13 cellular contexts compared by ENCODE assay signal in the genomic region with DNA sequence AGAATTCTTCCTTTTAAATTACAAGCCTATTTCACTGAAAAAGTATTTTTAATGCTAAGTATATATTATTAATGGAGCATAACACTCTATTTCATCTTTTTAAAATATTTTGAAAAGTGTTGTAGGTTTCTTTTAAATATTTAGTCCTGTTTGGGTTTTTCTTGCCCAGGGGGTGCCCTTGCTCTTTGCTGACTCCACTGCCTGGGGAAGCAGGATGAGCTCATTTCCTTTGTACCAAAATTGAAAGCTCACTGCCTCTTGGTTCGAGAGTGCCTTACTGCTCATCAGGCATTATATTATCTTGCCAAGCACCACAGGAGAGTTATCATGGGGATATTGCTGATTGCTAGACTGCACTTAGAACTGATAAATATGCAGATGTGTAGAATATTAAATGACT.
DNase-seq lines count a peak whose midpoint lies in the region; ATAC-seq and TF ChIP-seq lines count a peak whose summit lies in the region.
"Had no signal": no experiment of that assay in that cellular context is flagged by ENCODE, and none has a peak within 500 bp of the region (broad histone marks: within the 10 kb centered on the region; RNA-seq: fewer than 3 reads in every experiment).

No MANE protein-coding gene starts in this region.

- H3K27me3 Mint-ChIP-seq in WTC11 (ENCODE audit: low read depth): no peaks in the 10 kb centered on the region

- CTCF ChIA-PET in WTC11 (lab: Charles Lee): interaction anchor here (1.0 to 3.6 kb wide), 3 partner anchors 144 to 154 kb away, joined by 3 to 47 read pairs (median 5); no protein-coding TSS in a partner anchor

- ATAC-seq in HG03460 (IDR thresholded peaks at IDR 0.05; ENCODE audit: unreplicated experiment): peak; percentile 61
- peak; percentile 69 for ATAC-seq in WTC11
- ATAC-seq in upper lobe of right lung: no peak
- ATAC-seq in GM18520 (IDR thresholded peaks at IDR 0.05; ENCODE audit: unreplicated experiment): no peak
- ATAC-seq: pancreas had no signal

- H3K36me3 Mint-ChIP-seq in WTC11: peaks cover 16% of the 10 kb centered on the region

- TF ChIP-seq CTCF in GM12865 (IDR thresholded peaks at IDR 0.05; ENCODE audit: insufficient read depth, low read depth, low read length, missing control alignments): no peak
- TF ChIP-seq CTCF in WTC11 (IDR thresholded peaks at IDR 0.05): no peak
- TF ChIP-seq CTCF in upper lobe of right lung (IDR thresholded peaks at IDR 0.05): no peak

- H3K4me1 Mint-ChIP-seq in WTC11: no peaks in the 10 kb centered on the region

- POLR2A ChIA-PET in WTC11 (lab: Charles Lee): interaction anchor here (0.6 kb wide), 1 partner anchor 885 kb away, joined by 3 read pairs; no protein-coding TSS in a partner anchor

- H3K4me3 Mint-ChIP-seq in WTC11: no peak overlapping the region

- no peaks in the 10 kb centered on the region for H3K4me1 ChIP-seq in upper lobe of right lung
- H3K4me1 ChIP-seq: pancreas, SJSA1 had no signal

- no peak overlapping the region for H3K27ac ChIP-seq in upper lobe of right lung
- H3K27ac ChIP-seq: coronary artery, pancreas, SJSA1 had no signal

- DNase-seq in GM12865 (ENCODE audit: low read depth) (peak; percentile 17), WTC11 (ENCODE audit: low spot score) (no peak), iPS-NIHi7 (ENCODE audit: extremely low spot score) (peak; percentile 37), cerebellar cortex (ENCODE audit: low spot score) (no peak), upper lobe of right lung (no peak), NCI-H82 treated with DMSO at 0.1 percent for 48 hours (lab: John Stamatoyannopoulos, UW; ENCODE audit: unreplicated experiment) (no peak)
- DNase-seq: activated CD8-positive, alpha-beta memory T cell treated with anti-CD3 and anti-CD28 coated beads, Interleukin-2, amount 50 U/mL, for 48 hours; NCI-H1417; pancreas had no signal

- H3K9me3 Mint-ChIP-seq in WTC11: peaks cover 18% of the 10 kb centered on the region

- H3K27ac Mint-ChIP-seq in WTC11: no peak overlapping the region

- no peaks in the 10 kb centered on the region for H3K27me3 ChIP-seq in upper lobe of right lung
- H3K27me3 ChIP-seq: pancreas, SJSA1 had no signal

- intact Hi-C loops in upper lobe of right lung (cut with DNase I): no loop called here

- H3K4me3 ChIP-seq in GM12865 (ENCODE audit: low read depth, low read length): no peak overlapping the region
- no peak overlapping the region for H3K4me3 ChIP-seq in upper lobe of right lung
- H3K4me3 ChIP-seq: coronary artery, pancreas, SJSA1 had no signal

- no peaks in the 10 kb centered on the region for H3K9me3 ChIP-seq in upper lobe of right lung
- H3K9me3 ChIP-seq: pancreas, SJSA1 had no signal

- no peaks in the 10 kb centered on the region for H3K36me3 ChIP-seq in upper lobe of right lung
- H3K36me3 ChIP-seq: pancreas, SJSA1 had no signal

TF ChIP-seq in WTC11, 78 proteins besides CTCF, POLR2A, EP300 and RAD21:
- TF ChIP-seq, protein P1, sequence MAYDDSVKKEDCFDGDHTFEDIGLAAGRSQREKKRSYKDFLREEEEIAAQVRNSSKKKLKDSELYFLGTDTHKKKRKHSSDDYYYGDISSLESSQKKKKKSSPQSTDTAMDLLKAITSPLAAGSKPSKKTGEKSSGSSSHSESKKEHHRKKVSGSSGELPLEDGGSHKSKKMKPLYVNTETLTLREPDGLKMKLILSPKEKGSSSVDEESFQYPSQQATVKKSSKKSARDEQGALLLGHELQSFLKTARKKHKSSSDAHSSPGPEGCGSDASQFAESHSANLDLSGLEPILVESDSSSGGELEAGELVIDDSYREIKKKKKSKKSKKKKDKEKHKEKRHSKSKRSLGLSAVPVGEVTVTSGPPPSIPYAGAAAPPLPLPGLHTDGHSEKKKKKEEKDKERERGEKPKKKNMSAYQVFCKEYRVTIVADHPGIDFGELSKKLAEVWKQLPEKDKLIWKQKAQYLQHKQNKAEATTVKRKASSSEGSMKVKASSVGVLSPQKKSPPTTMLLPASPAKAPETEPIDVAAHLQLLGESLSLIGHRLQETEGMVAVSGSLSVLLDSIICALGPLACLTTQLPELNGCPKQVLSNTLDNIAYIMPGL (CRISPR knock-in tag; IDR thresholded peaks at IDR 0.05): no peak
- TF ChIP-seq ZNF232 (CRISPR knock-in tag; IDR thresholded peaks at IDR 0.05) (no peak), ZBTB21 (CRISPR knock-in tag; IDR thresholded peaks at IDR 0.05; ENCODE audit: borderline replicate concordance) (no peak), ZNF138 (CRISPR knock-in tag; conservative IDR thresholded peaks at IDR 0.05) (no peak), NFE2L1 (CRISPR knock-in tag; IDR thresholded peaks at IDR 0.05) (no peak)

Comparison
In these comparisons a context has a peak if more than half of its experiments do, and no peak if none do; other contexts are left out.
1. DNase-seq: peak in GM12865 (single experiment) and iPS-NIHi7 (single experiment); none in WTC11 (single experiment), cerebellar cortex (single experiment), upper lobe of right lung (single experiment) and NCI-H82 treated with DMSO at 0.1 percent for 48 hours (single experiment).
2. ATAC-seq: peak in HG03460 (single experiment) and WTC11 (single experiment); none in upper lobe of right lung (single experiment) and GM18520 (single experiment).